Comparison of ENCODE assay signal across 14 cellular contexts in genomic region chr12:53064613-53065415, GRCh38. TPM values are rescaled to one million over a fixed set of nuclear protein-coding genes. Genes with fewer than 3 reads are reported as not detected.
DNase-seq lines count a peak whose midpoint lies in the region; ATAC-seq and TF ChIP-seq lines count a peak whose summit lies in the region.
"Had no signal": no experiment of that assay in that cellular context is flagged by ENCODE, and none has a peak within 500 bp of the region (broad histone marks: within the 10 kb centered on the region; RNA-seq: fewer than 3 reads in every experiment).

No MANE protein-coding gene starts in this region.

- H3K27me3 Mint-ChIP-seq in T-helper 17 cell, result no peaks in the 10 kb centered on the region

- 75 to 86% methylated on average over 11 of the region's 11 CpGs for WGBS in thyroid gland, 2 donors

- TF ChIP-seq POLR2A in thyroid gland (IDR thresholded peaks at IDR 0.05), result no peak

- no peaks in the 10 kb centered on the region for H3K27me3 ChIP-seq in muscle layer of duodenum (ENCODE audit: low read depth, low read length)
- H3K27me3 ChIP-seq in thyroid gland, result no peaks in the 10 kb centered on the region

- intact Hi-C loops in thyroid gland (cut with DNase I), result loop anchor here (2.0 to 10.0 kb wide), 2 partner anchors 32 to 130 kb away; partner anchors contain the start of gene IGFBP6

- no peak overlapping the region for H3K4me3 Mint-ChIP-seq in T-helper 17 cell

- no peak for ATAC-seq in T-helper 17 cell
- ATAC-seq: GM12878, left colon had no signal

- H3K27ac ChIP-seq in muscle layer of duodenum (ENCODE audit: low read length) (peak overlapping the region; percentile 14), thyroid gland (peak overlapping the region; percentile 3 to 75 (median 71))

- peak; percentile 48 for DNase-seq in activated CD8-positive, alpha-beta memory T cell treated with anti-CD3 and anti-CD28 coated beads, Interleukin-2, amount 50 U/mL, for 48 hours
- DNase-seq in activated CD8-positive, alpha-beta memory T cell treated with anti-CD3 and anti-CD28 coated beads for 24 hours, result no peak
- DNase-seq in epidermal melanocyte (ENCODE audit: insufficient read length, low spot score), result peak; percentile 10
- DNase-seq in thyroid gland, result no peak
- no peak for DNase-seq in stimulated activated CD4-positive, alpha-beta T cell treated with anti-CD3 and anti-CD28 coated beads, Interleukin-1b, Interleukin-23, amount 100 ng/mL, for 48 hours
- DNase-seq in activated gamma-delta T cell treated with Interleukin-2 at 50 U/mL for 16 hours, result no peak
- no peak for DNase-seq in T-helper 17 cell
- DNase-seq: GOT3 had no signal

- H3K4me1 Mint-ChIP-seq in T-helper 17 cell, result peaks cover 14% of the 10 kb centered on the region

- H3K4me1 ChIP-seq in muscle layer of duodenum (ENCODE audit: control insufficient read depth in 1 of 2, insufficient read depth in 2 of 2, low read length in 2 of 2) (peaks cover 10 to 65% of the 10 kb centered on the region in 2 donors), thyroid gland (peaks cover 26 to 76% of the 10 kb centered on the region in 2 donors)

- H3K36me3 ChIP-seq in muscle layer of duodenum (ENCODE audit: control insufficient read depth in 1 of 2, insufficient read depth in 2 of 2, low read length in 2 of 2), result peaks cover 25 to 37% of the 10 kb centered on the region in 2 donors
- peaks cover 11 to 18% of the 10 kb centered on the region in 2 donors for H3K36me3 ChIP-seq in thyroid gland

- H3K36me3 Mint-ChIP-seq in T-helper 17 cell (ENCODE audit: low read depth), result peaks cover 4% of the 10 kb centered on the region

- H3K9me3 ChIP-seq in muscle layer of duodenum (ENCODE audit: control insufficient read depth in 1 of 2, low read length in 2 of 2), result no peaks in the 10 kb centered on the region
- H3K9me3 ChIP-seq in thyroid gland, result no peaks in the 10 kb centered on the region
- H3K9me3 ChIP-seq in T-helper 17 cell (ENCODE audit: control insufficient read depth, low read length, poor library complexity, severe bottlenecking), result no peaks in the 10 kb centered on the region

- H3K4me3 ChIP-seq in muscle layer of duodenum (ENCODE audit: low read depth in 1 of 2, low read length in 2 of 2) (no peak overlapping the region), thyroid gland (replicated peaks in 1 of 3) (no peak overlapping the region)
- H3K4me3 ChIP-seq: GM12878 had no signal

- TF ChIP-seq CTCF in thyroid gland (IDR thresholded peaks at IDR 0.05), result no peak

- no peak overlapping the region for H3K27ac Mint-ChIP-seq in T-helper 17 cell

RNA-seq across cellular contexts. Expression of gene SPRYD3, which starts 14.4 kb away (rescaled TPM):
- total RNA-seq in thyroid gland (10 to 100 TPM; 37.8 to 82.7 (median 58.9) TPM), T-helper 17 cell (10 to 100 TPM; 23.1 to 29.6 TPM)

RNA-seq across cellular contexts. Expression of gene TNS2, which starts 14.9 kb away (rescaled TPM):
- total RNA-seq in thyroid gland (100 to 1,000 TPM in 3 of 4 donors, 10 to 100 TPM in 1; 86.7 to 179 (median 114) TPM), T-helper 17 cell (1 to 10 TPM; 1.4 to 3.1 TPM)

RNA-seq across cellular contexts. Expression of gene IGFBP6, which starts 32.7 kb away (rescaled TPM):
- total RNA-seq in thyroid gland (100 to 1,000 TPM in 3 of 4 donors, 10 to 100 TPM in 1; 76.6 to 363 (median 186) TPM), T-helper 17 cell (under 1 TPM in 1 of 2 donors, not detected in 1; 0.45 TPM)

RNA-seq across cellular contexts. Expression of gene SOAT2, which starts 38.5 kb away (rescaled TPM):
- total RNA-seq in thyroid gland (under 1 TPM in 1 of 4 donors, not detected in 3; 0.40 TPM), T-helper 17 cell (1 to 10 TPM in 1 of 2 donors, under 1 TPM in 1; 0.83 to 2.5 TPM)
- total RNA-seq: A172, left colon, omental fat pad, SK-MEL-5 had no signal

RNA-seq across cellular contexts. Expression of gene EIF4B, which starts 58.6 kb away (rescaled TPM):
- 100 to 1,000 TPM; 428 to 704 (median 567) TPM for total RNA-seq in thyroid gland
- 100 to 1,000 TPM; 635 to 667 TPM for total RNA-seq in T-helper 17 cell

Comparison
In these comparisons a context has a peak if more than half of its experiments do, and no peak if none do; other contexts are left out.
1. DNase-seq: peak in activated CD8-positive, alpha-beta memory T cell treated with anti-CD3 and anti-CD28 coated beads, Interleukin-2, amount 50 U/mL, for 48 hours (single experiment) and epidermal melanocyte (single experiment); none in activated CD8-positive, alpha-beta memory T cell treated with anti-CD3 and anti-CD28 coated beads for 24 hours (single experiment), thyroid gland (0 of 2), stimulated activated CD4-positive, alpha-beta T cell treated with anti-CD3 and anti-CD28 coated beads, Interleukin-1b, Interleukin-23, amount 100 ng/mL, for 48 hours (single experiment), activated gamma-delta T cell treated with Interleukin-2 at 50 U/mL for 16 hours (single experiment) and T-helper 17 cell (0 of 3).
2. RNA of gene TNS2, which starts 14.9 kb away (total RNA-seq): 86.7 to 179 TPM in thyroid gland; 1.4 to 3.1 TPM in T-helper 17 cell; every median in the first group is over 10 times any median in the second.
3. RNA of gene IGFBP6, which starts 32.7 kb away (total RNA-seq): 76.6 to 363 TPM in thyroid gland; 0.45 TPM in T-helper 17 cell; every median in the first group is over 10 times any median in the second.